Comparison of ENCODE assay signal across 22 cellular contexts in genomic region chr17:74123866-74124265, GRCh38.
"Had no signal": no experiment of that assay in that cellular context is flagged by ENCODE, and none has a peak within 500 bp of the region (broad histone marks: within the 10 kb centered on the region; RNA-seq: fewer than 3 reads in every experiment).

No MANE protein-coding gene starts in this region.

- H3K9me3 Mint-ChIP-seq: activated T-cell treated with anti-CD3 and anti-CD28 coated beads, Interleukin-2, amount 50 U/mL, for 24 hours; activated T-helper 2 cell treated with anti-CD3 and anti-CD28 coated beads, Interferon-gamma antibody, Interleukin-2, Interleukin-4, amounts not matched to agents 10 μg/mL and 5 μg/mL and 100 μg/mL, durations not matched to agents 14 hours and 24 hours and 36 hours; central memory CD8-positive, alpha-beta T cell; stimulated activated naive CD8-positive, alpha-beta T cell treated with anti-CD3 and anti-CD28 coated beads, Interleukin-15, Interleukin-2, amounts not matched to agents 100 ng/mL and 50 ng/mL, for 24 hours had no signal

- H3K4me1 ChIP-seq: adrenal gland, breast epithelium, colonic mucosa, gastroesophageal sphincter, heart left ventricle, psoas muscle, right atrium auricular region, tibial nerve had no signal

- H3K27ac Mint-ChIP-seq: activated naive CD8-positive, alpha-beta T cell; activated T-cell treated with anti-CD3 and anti-CD28 coated beads, Interleukin-2, amount 50 U/mL, for 24 hours; activated T-helper 2 cell treated with anti-CD3 and anti-CD28 coated beads, Interferon-gamma antibody, Interleukin-2, Interleukin-4, amounts not matched to agents 10 μg/mL and 5 μg/mL and 100 μg/mL, durations not matched to agents 14 hours and 24 hours and 36 hours; naive thymus-derived CD8-positive, alpha-beta T cell; stimulated activated naive CD8-positive, alpha-beta T cell treated with anti-CD3 and anti-CD28 coated beads, Interleukin-15, Interleukin-2, amounts not matched to agents 100 ng/mL and 50 ng/mL, for 24 hours had no signal

- H3K4me3 ChIP-seq: adrenal gland, breast epithelium, colonic mucosa, gastroesophageal sphincter, heart left ventricle, psoas muscle, right atrium auricular region, tibial nerve had no signal

- H3K36me3 ChIP-seq: adrenal gland, breast epithelium, colonic mucosa, gastroesophageal sphincter, heart left ventricle, right atrium auricular region, tibial nerve had no signal

- H3K4me3 Mint-ChIP-seq: activated naive CD8-positive, alpha-beta T cell; activated T-cell treated with anti-CD3 and anti-CD28 coated beads, Interleukin-2, amount 50 U/mL, for 24 hours; central memory CD8-positive, alpha-beta T cell; naive thymus-derived CD8-positive, alpha-beta T cell; stimulated activated naive CD8-positive, alpha-beta T cell treated with anti-CD3 and anti-CD28 coated beads, Interleukin-15, Interleukin-2, amounts not matched to agents 100 ng/mL and 50 ng/mL, for 24 hours; WTC11 had no signal

- DNase-seq: activated CD8-positive, alpha-beta memory T cell treated with anti-CD3 and anti-CD28 coated beads, Interleukin-2, amount 50 U/mL, for 4 hours; activated naive CD4-positive, alpha-beta T cell; activated T-cell treated with anti-CD3 and anti-CD28 coated beads, Interleukin-2, amount 50 U/mL, for 24 hours; adrenal gland; colonic mucosa; heart left ventricle; left colon; mesenchymal stem cell; naive thymus-derived CD8-positive, alpha-beta T cell; psoas muscle; stimulated activated CD4-positive, alpha-beta T cell treated with anti-CD3 and anti-CD28 coated beads, Interleukin-1b, Interleukin-23, amount 100 ng/mL, for 48 hours; T-helper 9 cell had no signal

- H3K36me3 Mint-ChIP-seq: activated naive CD8-positive, alpha-beta T cell had no signal

- FAIRE-seq: keratinocyte had no signal

- H3K27me3 ChIP-seq: adrenal gland, colonic mucosa, right atrium auricular region had no signal

- ATAC-seq: gastroesophageal sphincter; heart left ventricle; left colon; naive thymus-derived CD8-positive, alpha-beta T cell; psoas muscle had no signal

- H3K4me1 Mint-ChIP-seq: central memory CD8-positive, alpha-beta T cell had no signal

- H3K27ac ChIP-seq: adrenal gland, breast epithelium, colonic mucosa, gastroesophageal sphincter, heart left ventricle, psoas muscle, right atrium auricular region, tibial nerve had no signal

- H3K9me3 ChIP-seq: adrenal gland, breast epithelium, colonic mucosa, psoas muscle, tibial nerve had no signal
